Comparison of ENCODE assay signal across 19 cellular contexts in genomic region chr19:41239363-41239762, GRCh38. TPM values are rescaled to one million over a fixed set of nuclear protein-coding genes. Genes with fewer than 3 reads are reported as not detected.
DNase-seq lines count a peak whose midpoint lies in the region; ATAC-seq, FAIRE-seq and TF ChIP-seq lines count a peak whose summit lies in the region.
"Had no signal": no experiment of that assay in that cellular context is flagged by ENCODE, and none has a peak within 500 bp of the region (broad histone marks: within the 10 kb centered on the region; RNA-seq: fewer than 3 reads in every experiment).

No MANE protein-coding gene starts in this region.

- H3K27me3 Mint-ChIP-seq in Calu3 (ENCODE audit: unreplicated experiment) (no peaks in the 10 kb centered on the region), T-cell (no peaks in the 10 kb centered on the region)

- H2BK5ac ChIP-seq in IMR-90 (ENCODE audit: low read depth, low read length, poor library complexity, severe bottlenecking), result peak overlapping the region; percentile 61

- no peak; the same call in 1 of the 2 replicates for TF ChIP-seq POLR2A in IMR-90 (IDR thresholded peaks at IDR 0.05; ENCODE audit: low read depth, low read length)

- H2AFZ ChIP-seq in IMR-90 (replicated peaks; ENCODE audit: low read length, poor library complexity), result no peak overlapping the region

- TF ChIP-seq RAD21 in IMR-90 (IDR thresholded peaks at IDR 0.05; ENCODE audit: low read length), result no peak

- H3K14ac ChIP-seq in IMR-90 (replicated peaks; ENCODE audit: low read depth, low read length), result no peak overlapping the region

- no peak overlapping the region for H3K4ac ChIP-seq in IMR-90 (ENCODE audit: low read depth, low read length)

- H3K4me1 Mint-ChIP-seq in Calu3 (ENCODE audit: low read depth, unreplicated experiment), result no peaks in the 10 kb centered on the region
- H3K4me1 Mint-ChIP-seq in T-cell, result no peaks in the 10 kb centered on the region
- H3K4me1 Mint-ChIP-seq: CD4-positive, alpha-beta memory T cell had no signal

- no peak for ATAC-seq in IMR-90 (ENCODE audit: low read depth)
- ATAC-seq in esophagus mucosa, result peak; percentile 49
- no peak for ATAC-seq in HG02852 (IDR thresholded peaks at IDR 0.05; ENCODE audit: unreplicated experiment)
- ATAC-seq in T-cell (replicated peaks in 1 of 4), result no peak

- CTCF ChIA-PET in Calu3 (lab: Charles Lee), result interaction anchor here (0.6 kb wide), 1 partner anchor 16 kb away, joined by 4 read pairs; no protein-coding TSS in a partner anchor
- CTCF ChIA-PET in IMR-90 (lab: Yijun Ruan, JAX), result interaction anchor here (1.3 kb wide), 1 partner anchor 35 kb away, joined by 3 read pairs; no protein-coding TSS in a partner anchor
- CTCF ChIA-PET in T-cell (lab: Charles Lee), result no interaction called here

- WGBS in IMR-90 (ENCODE audit: extremely low coverage in 2 of 2, insufficient read length in 1 of 2), 2 experiments, result 75% methylated on average over 6 of the region's 9 CpGs; no CpG with 5 or more reads in 1 of the 2 experiments
- WGBS in small intestine, 3 donors, result 24 to 61% (median 51%) methylated on average over 9 of the region's 9 CpGs

- H3K27ac Mint-ChIP-seq in Calu3 (ENCODE audit: unreplicated experiment) (peak overlapping the region; percentile 39), T-cell (no peak overlapping the region)

- no peak overlapping the region for H2AK5ac ChIP-seq in IMR-90 (ENCODE audit: low read depth, low read length)

- no peak overlapping the region for H3K18ac ChIP-seq in IMR-90 (ENCODE audit: low read depth, low read length)

- no peak overlapping the region for H2AK9ac ChIP-seq in IMR-90 (replicated peaks; ENCODE audit: low read depth, low read length, poor library complexity)

- H3K23ac ChIP-seq in IMR-90 (ENCODE audit: low read depth, low read length), result no peak overlapping the region

- H3K4me3 Mint-ChIP-seq in Calu3 (ENCODE audit: low read depth, unreplicated experiment) (no peak overlapping the region), T-cell (no peak overlapping the region)
- H3K4me3 Mint-ChIP-seq: CD4-positive, alpha-beta memory T cell had no signal

- H4K91ac ChIP-seq in IMR-90 (ENCODE audit: insufficient read depth, low read depth, low read length), result no peak overlapping the region

- H3K27me3 ChIP-seq in IMR-90 (ENCODE audit: control insufficient read depth, insufficient read depth, low read length) (no peaks in the 10 kb centered on the region), small intestine (ENCODE audit: control insufficient read depth in 2 of 2, insufficient read depth in 2 of 2, low read length in 2 of 2) (no peaks in the 10 kb centered on the region)

- H3K36me3 ChIP-seq in IMR-90 (ENCODE audit: control insufficient read depth, insufficient read depth, low read length), result peaks cover 81% of the 10 kb centered on the region
- H3K36me3 ChIP-seq in small intestine (ENCODE audit: control insufficient read depth in 2 of 2, insufficient read depth in 2 of 2, low read length in 2 of 2), result peaks cover 0 to 4% of the 10 kb centered on the region in 2 donors
- H3K36me3 ChIP-seq: BE2C had no signal

- peaks cover 46% of the 10 kb centered on the region for H4K20me1 ChIP-seq in IMR-90 (ENCODE audit: insufficient read depth, low read length)

- H3K36me3 Mint-ChIP-seq in Calu3 (ENCODE audit: insufficient read depth, unreplicated experiment) (peaks cover 22% of the 10 kb centered on the region), T-cell (no peaks in the 10 kb centered on the region)
- H3K36me3 Mint-ChIP-seq: CD4-positive, alpha-beta memory T cell had no signal

- no peak overlapping the region for H2BK15ac ChIP-seq in IMR-90 (ENCODE audit: low read depth, low read length)

- no peaks in the 10 kb centered on the region for H3K4me1 ChIP-seq in IMR-90 (ENCODE audit: control insufficient read depth, insufficient read depth, low read length)
- H3K4me1 ChIP-seq in small intestine (ENCODE audit: control insufficient read depth in 2 of 2, insufficient read depth in 1 of 2, low read depth in 1 of 2, low read length in 1 of 2), result no peaks in the 10 kb centered on the region
- H3K4me1 ChIP-seq: BE2C had no signal

- no peak for FAIRE-seq in small intestine (lab: Jason Lieb, UNC)
- FAIRE-seq: A204.1, D721Med, G401.6, GM12891, GM19239 had no signal

- H2BK20ac ChIP-seq in IMR-90 (ENCODE audit: low read depth, low read length), result no peak overlapping the region

- H3K9ac ChIP-seq in IMR-90 (ENCODE audit: low read depth, low read length), result no peak overlapping the region

- DNase-seq in Calu3 (no peak), IMR-90 (no peak), small intestine (peak; percentile 17), T-cell (no peak), RKO (ENCODE audit: low spot score) (no peak)
- DNase-seq: BE2C; CD4-positive, alpha-beta memory T cell; DMS153; DMS79 treated with DMSO at 0.1 percent for 48 hours; EL; HCEC 1CT had no signal

- H3K9me3 ChIP-seq in IMR-90 (ENCODE audit: control insufficient read depth, insufficient read depth, low read length) (no peaks in the 10 kb centered on the region), small intestine (ENCODE audit: control insufficient read depth, low read depth) (no peaks in the 10 kb centered on the region)
- H3K9me3 ChIP-seq: BE2C had no signal

- POLR2A ChIA-PET in IMR-90 (lab: Charles Lee; ENCODE audit: unreplicated experiment), result no interaction called here
- POLR2A ChIA-PET in T-cell (lab: Charles Lee), result no interaction called here

- dilution Hi-C loops in IMR-90 (cut with HindIII; ENCODE audit: low sequenced_read_pairs, unreplicated experiment), result no loop called here

- H3K79me1 ChIP-seq in IMR-90 (ENCODE audit: low read depth in 1 of 2, low read length in 2 of 2), result peaks cover 77 to 83% of the 10 kb centered on the region in 2 experiments

- BruUV-seq in Calu3 (replicated peaks; lab: Mats Ljungman, UMichigan) (no TSS peak), IMR-90 (replicated peaks; lab: Mats Ljungman, UMichigan) (no TSS peak)

- H3K27ac ChIP-seq in IMR-90 (ENCODE audit: insufficient read depth, low read length) (no peak overlapping the region), small intestine (ENCODE audit: low read depth in 1 of 2, low read length in 1 of 2) (no peak overlapping the region)
- H3K27ac ChIP-seq: C4-2B had no signal

- peak overlapping the region; percentile 42; the same call in 1 of the 2 replicates for H4K5ac ChIP-seq in IMR-90 (ENCODE audit: low read depth, low read length)

- H3K4me3 ChIP-seq in IMR-90 (ENCODE audit: insufficient read depth, low read depth, low read length) (no peak overlapping the region), small intestine (ENCODE audit: low read depth in 1 of 2, low read length in 2 of 2) (no peak overlapping the region)

- H2BK120ac ChIP-seq in IMR-90 (ENCODE audit: low read depth, low read length), result no peak overlapping the region

- no peaks in the 10 kb centered on the region for H3K9me3 Mint-ChIP-seq in Calu3 (ENCODE audit: low read depth, unreplicated experiment)
- no peaks in the 10 kb centered on the region for H3K9me3 Mint-ChIP-seq in T-cell
- H3K9me3 Mint-ChIP-seq: CD4-positive, alpha-beta memory T cell had no signal

- H3K9me1 ChIP-seq in IMR-90 (ENCODE audit: insufficient read depth, low read length), result peaks cover 17% of the 10 kb centered on the region

- intact Hi-C loops in Calu3 (cut with micrococcal nuclease; ENCODE audit: unreplicated experiment) (no loop called here), IMR-90 (cut with micrococcal nuclease) (no loop called here)

- no peak overlapping the region for H3K56ac ChIP-seq in IMR-90 (ENCODE audit: extremely low read depth, insufficient read depth, low read length)

- in situ Hi-C loops in IMR-90 (cut with MboI; ENCODE audit: low sequenced_read_pairs), result no loop called here

- no peak for TF ChIP-seq CTCF in Calu3 (IDR thresholded peaks at IDR 0.05; ENCODE audit: unreplicated experiment)
- TF ChIP-seq CTCF in IMR-90 (conservative IDR thresholded peaks at IDR 0.05; ENCODE audit: low read depth, low read length), result no peak

- peak overlapping the region in 1 of 2 experiments; percentile 29; a peak in 1 of 4 replicates for H4K8ac ChIP-seq in IMR-90 (ENCODE audit: low read depth in 2 of 2, low read length in 2 of 2)

- no peak overlapping the region for H3K4me2 ChIP-seq in IMR-90 (ENCODE audit: low read depth, low read length)

TF ChIP-seq in IMR-90, 13 proteins besides CTCF, POLR2A, EP300 and RAD21 (continues in another document):
- TF ChIP-seq NFE2L2 (IDR thresholded peaks at IDR 0.05; ENCODE audit: low read depth, low read length), result no peak
- no peak for TF ChIP-seq CEBPB (IDR thresholded peaks at IDR 0.05; ENCODE audit: low read depth, low read length)
- TF ChIP-seq USF2 (IDR thresholded peaks at IDR 0.05; ENCODE audit: low read depth, low read length), result no peak
- no peak for TF ChIP-seq SMC3 (IDR thresholded peaks at IDR 0.05; ENCODE audit: low read depth, low read length)

RNA-seq across cellular contexts. Expression of gene AXL, which starts 20.3 kb away (rescaled TPM):
- 107 and 118 TPM in 2 replicates for total RNA-seq in Calu3 (2022)
- total RNA-seq in IMR-90 (2012; rRNA removed), result 444 and 466 TPM in 2 replicates
- 212 and 235 TPM in 2 replicates for polyA plus RNA-seq in IMR-90 (2012; rRNA removed)
- polyA plus RNA-seq in IMR-90 (2012; cell fraction: cytosol; rRNA removed), result 163 and 168 TPM in 2 replicates
- 125 and 184 TPM in 2 replicates for polyA plus RNA-seq in IMR-90 (2012; cell fraction: nucleus; rRNA removed; ENCODE audit: low replicate concordance)
- total RNA-seq in esophagus mucosa, result 4.0 TPM
- 10 to 100 TPM in 1 of 3 donors, 1 to 10 TPM in 1, under 1 TPM in 1; 0.67 to 12.0 (median 2.2) TPM for polyA plus RNA-seq in small intestine
- total RNA-seq in T-cell, result under 1 TPM in 3 of 5 donors, not detected in 2; 0.16 to 0.70 (median 0.47) TPM

RNA-seq across cellular contexts. Expression of gene HNRNPUL1, which starts 24.8 kb away (rescaled TPM):
- total RNA-seq in Calu3 (2022), result 320 and 370 TPM in 2 replicates
- 50.7 and 56.1 TPM in 2 replicates for total RNA-seq in IMR-90 (2012; rRNA removed)
- 67.3 and 68.1 TPM in 2 replicates for polyA plus RNA-seq in IMR-90 (2012; rRNA removed)
- polyA plus RNA-seq in IMR-90 (2012; cell fraction: cytosol; rRNA removed), result 51.7 and 53.7 TPM in 2 replicates
- polyA plus RNA-seq in IMR-90 (2012; cell fraction: nucleus; rRNA removed; ENCODE audit: low replicate concordance), result 65.4 and 102 TPM in 2 replicates
- total RNA-seq in esophagus mucosa, result 116 TPM
- 100 to 1,000 TPM in 1 of 3 donors, 10 to 100 TPM in 2; 76.3 to 117 (median 80.8) TPM for polyA plus RNA-seq in small intestine
- total RNA-seq in T-cell, result 100 to 1,000 TPM; 275 to 350 (median 307) TPM

RNA-seq across cellular contexts. Expression of gene CYP2S1, which starts 46.3 kb away (rescaled TPM):
- total RNA-seq in Calu3 (2022) (4.9 and 8.9 TPM in 2 replicates), IMR-90 (2012; rRNA removed) (0.54 and 0.83 TPM in 2 replicates), esophagus mucosa (10.4 TPM), T-cell (1 to 10 TPM in 1 of 5 donors, under 1 TPM in 3, not detected in 1; 0.20 to 1.2 (median 0.51) TPM)
- polyA plus RNA-seq in IMR-90 (2012; rRNA removed) (0.98 and 2.1 TPM in 2 replicates), small intestine (10 to 100 TPM; 33.7 to 76.7 (median 57.0) TPM)
- polyA plus RNA-seq in IMR-90 (2012; cell fraction: cytosol; rRNA removed), result 0.75 and 1.4 TPM in 2 replicates
- 0.77 and 1.2 TPM in 2 replicates for polyA plus RNA-seq in IMR-90 (2012; cell fraction: nucleus; rRNA removed; ENCODE audit: low replicate concordance)
- polyA plus RNA-seq: CD4-positive, alpha-beta memory T cell had no signal

Comparison
In these comparisons a context has a peak if more than half of its experiments do, and no peak if none do; other contexts are left out.
1. RNA of gene AXL, which starts 20.3 kb away (total RNA-seq): 444 to 466 TPM in IMR-90 and 107 to 118 TPM in Calu3; 4.0 TPM in esophagus mucosa (single experiment) and 0.16 to 0.70 TPM in T-cell; every median in the first group is over 10 times any median in the second.
2. CTCF ChIA-PET loops: an anchor here in Calu3 (0.6 kb wide) and IMR-90 (1.3 kb wide); none called in T-cell.